Comparison of ENCODE assay signal across 33 cellular contexts in the genomic region with DNA sequence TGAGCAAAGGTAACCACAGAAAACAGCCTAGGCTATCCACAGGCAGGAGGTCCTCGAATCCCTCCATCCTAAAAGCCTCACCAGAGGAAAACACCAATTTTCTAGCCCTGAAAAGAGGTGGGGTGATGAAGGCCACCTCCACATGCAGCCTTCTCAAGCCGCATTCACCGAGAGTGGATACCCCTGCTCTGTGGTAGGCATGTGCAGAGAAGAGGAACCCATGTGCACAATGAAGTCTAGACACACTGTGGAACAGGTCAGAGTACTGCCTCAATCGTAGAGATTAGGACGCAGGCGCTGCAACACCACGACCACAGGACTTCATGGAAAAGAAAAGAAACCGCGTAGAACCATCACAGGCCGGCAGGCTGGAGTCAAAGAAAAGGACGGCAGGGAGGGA. TPM values are rescaled to one million over a fixed set of nuclear protein-coding genes. Genes with fewer than 3 reads are reported as not detected.
"Had no signal": no experiment of that assay in that cellular context is flagged by ENCODE, and none has a peak within 500 bp of the region (broad histone marks: within the 10 kb centered on the region; RNA-seq: fewer than 3 reads in every experiment).

No MANE protein-coding gene starts in this region.

- H3K9me3 Mint-ChIP-seq: activated B cell treated with CpG ODN at 0.5 μM for 24 hours; activated CD4-positive, alpha-beta memory T cell treated with anti-CD3 and anti-CD28 coated beads, Interleukin-2, amount 10 ng/mL, durations not matched to agents 7 days and 5 days; activated naive CD4-positive, alpha-beta T cell treated with anti-CD3 and anti-CD28 coated beads, Interleukin-2, amount 10 ng/mL, durations not matched to agents 7 days and 5 days; activated naive CD8-positive, alpha-beta T cell treated with anti-CD3 and anti-CD28 coated beads, Interleukin-2, amount 10 ng/mL, durations not matched to agents 7 days and 5 days; activated naive CD8-positive, alpha-beta T cell treated with anti-CD3 and anti-CD28 coated beads, Interleukin-2, amount 50 U/mL, for 24 hours; activated T-helper 2 cell treated with anti-CD3 and anti-CD28 coated beads, Interferon-gamma antibody, Interleukin-2, Interleukin-4, amounts not matched to agents 10 μg/mL and 5 μg/mL and 100 μg/mL, durations not matched to agents 14 hours and 24 hours and 36 hours; T-helper 1 cell treated with Interleukin-12 subunit alpha and Interleukin-12 subunit beta and Interleukin-4 antibody, amounts not matched to agents 30 μg/mL and 1 μg/mL, for 36 hours; T-helper 2 cell treated with Interferon-gamma antibody and Interleukin-4, amounts not matched to agents 5 μg/mL and 100 μg/mL, for 36 hours had no signal

- H3K36me3 Mint-ChIP-seq: activated CD8-positive, alpha-beta memory T cell treated with anti-CD3 and anti-CD28 coated beads, Interleukin-2, amount 10 ng/mL, durations not matched to agents 7 days and 5 days; activated naive CD4-positive, alpha-beta T cell treated with anti-CD3 and anti-CD28 coated beads, Interleukin-2, amount 10 ng/mL, durations not matched to agents 7 days and 5 days; activated naive CD4-positive, alpha-beta T cell treated with anti-CD3 and anti-CD28 coated beads, Interleukin-2, amount 50 U/mL, for 24 hours; activated naive CD8-positive, alpha-beta T cell treated with anti-CD3 and anti-CD28 coated beads, Interleukin-2, amount 10 ng/mL, durations not matched to agents 7 days and 5 days had no signal

- H3K27me3 ChIP-seq: ascending aorta had no signal

- H3K27me3 Mint-ChIP-seq: activated CD4-positive, alpha-beta memory T cell treated with anti-CD3 and anti-CD28 coated beads, Interleukin-2, amount 10 ng/mL, durations not matched to agents 7 days and 5 days; activated CD4-positive, alpha-beta T cell treated with anti-CD3 and anti-CD28 coated beads, Interleukin-2, amount 10 ng/mL, durations not matched to agents 7 days and 5 days; activated naive CD4-positive, alpha-beta T cell treated with anti-CD3 and anti-CD28 coated beads, Interleukin-2, amount 10 ng/mL, durations not matched to agents 7 days and 5 days; activated naive CD4-positive, alpha-beta T cell treated with anti-CD3 and anti-CD28 coated beads, Interleukin-2, amount 50 U/mL, for 24 hours; activated naive CD8-positive, alpha-beta T cell; activated naive CD8-positive, alpha-beta T cell treated with anti-CD3 and anti-CD28 coated beads, Interleukin-2, amount 10 ng/mL, durations not matched to agents 7 days and 5 days; activated naive CD8-positive, alpha-beta T cell treated with anti-CD3 and anti-CD28 coated beads, Interleukin-2, amount 50 U/mL, for 24 hours; activated T-cell treated with anti-CD3 and anti-CD28 coated beads, Interleukin-2, amount 50 U/mL, for 24 hours; brain had no signal

- H3K27ac Mint-ChIP-seq: activated B cell treated with CpG ODN at 0.5 μM for 24 hours; activated CD4-positive, alpha-beta memory T cell treated with anti-CD3 and anti-CD28 coated beads, Interleukin-2, amount 10 ng/mL, durations not matched to agents 7 days and 5 days; activated CD4-positive, alpha-beta T cell treated with anti-CD3 and anti-CD28 coated beads, Interleukin-2, amount 10 ng/mL, durations not matched to agents 7 days and 5 days; activated CD8-positive, alpha-beta memory T cell treated with anti-CD3 and anti-CD28 coated beads, Interleukin-2, amount 10 ng/mL, durations not matched to agents 7 days and 5 days; activated CD8-positive, alpha-beta T cell treated with anti-CD3 and anti-CD28 coated beads, Interleukin-2, amount 10 ng/mL, durations not matched to agents 7 days and 5 days; activated naive CD4-positive, alpha-beta T cell treated with anti-CD3 and anti-CD28 coated beads, Interleukin-2, amount 10 ng/mL, durations not matched to agents 7 days and 5 days; activated naive CD4-positive, alpha-beta T cell treated with anti-CD3 and anti-CD28 coated beads, Interleukin-2, amount 50 U/mL, for 24 hours; activated naive CD8-positive, alpha-beta T cell; activated naive CD8-positive, alpha-beta T cell treated with anti-CD3 and anti-CD28 coated beads, Interleukin-2, amount 10 ng/mL, durations not matched to agents 7 days and 5 days; activated naive CD8-positive, alpha-beta T cell treated with anti-CD3 and anti-CD28 coated beads, Interleukin-2, amount 50 U/mL, for 24 hours; activated T-cell treated with anti-CD3 and anti-CD28 coated beads, Interleukin-2, amount 50 U/mL, for 24 hours; activated T-helper 2 cell treated with anti-CD3 and anti-CD28 coated beads, Interferon-gamma antibody, Interleukin-2, Interleukin-4, amounts not matched to agents 10 μg/mL and 5 μg/mL and 100 μg/mL, durations not matched to agents 14 hours and 24 hours and 36 hours; brain; T-helper 1 cell treated with Interleukin-12 subunit alpha and Interleukin-12 subunit beta and Interleukin-4 antibody, amounts not matched to agents 30 μg/mL and 1 μg/mL, for 36 hours; T-helper 2 cell treated with Interferon-gamma antibody and Interleukin-4, amounts not matched to agents 5 μg/mL and 100 μg/mL, for 36 hours had no signal

- H3K4me3 ChIP-seq: ascending aorta had no signal

- ATAC-seq: activated CD8-positive, alpha-beta memory T cell treated with anti-CD3 and anti-CD28 coated beads, Interleukin-2, amount 10 ng/mL, durations not matched to agents 7 days and 5 days; activated CD8-positive, alpha-beta T cell treated with anti-CD3 and anti-CD28 coated beads, Interleukin-2, amount 10 ng/mL, durations not matched to agents 7 days and 5 days; activated naive CD8-positive, alpha-beta T cell treated with anti-CD3 and anti-CD28 coated beads, Interleukin-2, amount 50 U/mL, for 24 hours had no signal

- FAIRE-seq: TTC549 had no signal

- H3K4me3 Mint-ChIP-seq: activated B cell treated with CpG ODN at 0.5 μM for 24 hours; activated CD4-positive, alpha-beta memory T cell treated with anti-CD3 and anti-CD28 coated beads, Interleukin-2, amount 10 ng/mL, durations not matched to agents 7 days and 5 days; activated CD4-positive, alpha-beta T cell treated with anti-CD3 and anti-CD28 coated beads, Interleukin-2, amount 10 ng/mL, durations not matched to agents 7 days and 5 days; activated CD8-positive, alpha-beta memory T cell treated with anti-CD3 and anti-CD28 coated beads, Interleukin-2, amount 10 ng/mL, durations not matched to agents 7 days and 5 days; activated CD8-positive, alpha-beta T cell treated with anti-CD3 and anti-CD28 coated beads, Interleukin-2, amount 10 ng/mL, durations not matched to agents 7 days and 5 days; activated naive CD4-positive, alpha-beta T cell treated with anti-CD3 and anti-CD28 coated beads, Interleukin-2, amount 10 ng/mL, durations not matched to agents 7 days and 5 days; activated naive CD4-positive, alpha-beta T cell treated with anti-CD3 and anti-CD28 coated beads, Interleukin-2, amount 50 U/mL, for 24 hours; activated naive CD8-positive, alpha-beta T cell; activated naive CD8-positive, alpha-beta T cell treated with anti-CD3 and anti-CD28 coated beads, Interleukin-2, amount 10 ng/mL, durations not matched to agents 7 days and 5 days; activated naive CD8-positive, alpha-beta T cell treated with anti-CD3 and anti-CD28 coated beads, Interleukin-2, amount 50 U/mL, for 24 hours; activated T-cell treated with anti-CD3 and anti-CD28 coated beads, Interleukin-2, amount 50 U/mL, for 24 hours; brain; T-helper 1 cell treated with Interleukin-12 subunit alpha and Interleukin-12 subunit beta and Interleukin-4 antibody, amounts not matched to agents 30 μg/mL and 1 μg/mL, for 36 hours; T-helper 2 cell treated with Interferon-gamma antibody and Interleukin-4, amounts not matched to agents 5 μg/mL and 100 μg/mL, for 36 hours had no signal

- DNase-seq: activated B cell treated with CpG ODN at 0.5 μM for 24 hours; activated CD4-positive, alpha-beta memory T cell treated with anti-CD3 and anti-CD28 coated beads, Interleukin-2, amount 10 ng/mL, durations not matched to agents 7 days and 5 days; activated CD4-positive, alpha-beta T cell treated with anti-CD3 and anti-CD28 coated beads for 4 hours; activated CD4-positive, alpha-beta T cell treated with anti-CD3 and anti-CD28 coated beads, Interleukin-2, amount 10 ng/mL, durations not matched to agents 7 days and 5 days; activated CD4-positive, alpha-beta T cell treated with anti-CD3 and anti-CD28 coated beads, Interleukin-2, amount 50 U/mL, for 48 hours; activated CD4-positive, CD25-positive, alpha-beta regulatory T cell treated with anti-CD3 and anti-CD28 coated beads, Interleukin-2, amount 50 U/mL, for 72 hours; activated CD8-positive, alpha-beta memory T cell treated with anti-CD3 and anti-CD28 coated beads for 24 hours; activated CD8-positive, alpha-beta memory T cell treated with anti-CD3 and anti-CD28 coated beads, Interleukin-2, amount 10 ng/mL, durations not matched to agents 7 days and 5 days; activated CD8-positive, alpha-beta memory T cell treated with anti-CD3 and anti-CD28 coated beads, Interleukin-2, amount 50 U/mL, for 48 hours; activated CD8-positive, alpha-beta T cell treated with anti-CD3 and anti-CD28 coated beads, Interleukin-2, amount 10 ng/mL, durations not matched to agents 7 days and 5 days; activated effector memory CD4-positive, alpha-beta T cell treated with Interleukin-2 at 50 U/mL for 16 hours; activated gamma-delta T cell; activated naive CD4-positive, alpha-beta T cell treated with anti-CD3 and anti-CD28 coated beads, Interleukin-2, amount 10 ng/mL, durations not matched to agents 7 days and 5 days; activated naive CD4-positive, alpha-beta T cell treated with Interleukin-2 at 50 U/mL for 16 hours; activated naive CD8-positive, alpha-beta T cell treated with anti-CD3 and anti-CD28 coated beads, Interleukin-2, amount 10 ng/mL, durations not matched to agents 7 days and 5 days; activated naive CD8-positive, alpha-beta T cell treated with anti-CD3 and anti-CD28 coated beads, Interleukin-2, amount 50 U/mL, for 24 hours; activated T-cell treated with anti-CD3 and anti-CD28 coated beads, Interleukin-2, amount 50 U/mL, for 24 hours; activated T-cell treated with anti-CD3 and anti-CD28 coated beads, Interleukin-2, amount 50 U/mL, for 48 hours; amygdala; anterior cingulate cortex; central memory CD4-positive, alpha-beta T cell; T-helper 1 cell; T-helper 2 cell; T-helper 9 cell had no signal

- H3K9me3 ChIP-seq: ascending aorta had no signal

- H3K27ac ChIP-seq: ascending aorta, VCaP had no signal

RNA-seq across cellular contexts. Expression of a gene that starts 38.8 kb away (rescaled TPM):
- total RNA-seq: activated B cell treated with CpG ODN at 0.5 μM for 24 hours had no signal
